ENCODE assay signal across 25 cellular contexts in the genomic region with DNA sequence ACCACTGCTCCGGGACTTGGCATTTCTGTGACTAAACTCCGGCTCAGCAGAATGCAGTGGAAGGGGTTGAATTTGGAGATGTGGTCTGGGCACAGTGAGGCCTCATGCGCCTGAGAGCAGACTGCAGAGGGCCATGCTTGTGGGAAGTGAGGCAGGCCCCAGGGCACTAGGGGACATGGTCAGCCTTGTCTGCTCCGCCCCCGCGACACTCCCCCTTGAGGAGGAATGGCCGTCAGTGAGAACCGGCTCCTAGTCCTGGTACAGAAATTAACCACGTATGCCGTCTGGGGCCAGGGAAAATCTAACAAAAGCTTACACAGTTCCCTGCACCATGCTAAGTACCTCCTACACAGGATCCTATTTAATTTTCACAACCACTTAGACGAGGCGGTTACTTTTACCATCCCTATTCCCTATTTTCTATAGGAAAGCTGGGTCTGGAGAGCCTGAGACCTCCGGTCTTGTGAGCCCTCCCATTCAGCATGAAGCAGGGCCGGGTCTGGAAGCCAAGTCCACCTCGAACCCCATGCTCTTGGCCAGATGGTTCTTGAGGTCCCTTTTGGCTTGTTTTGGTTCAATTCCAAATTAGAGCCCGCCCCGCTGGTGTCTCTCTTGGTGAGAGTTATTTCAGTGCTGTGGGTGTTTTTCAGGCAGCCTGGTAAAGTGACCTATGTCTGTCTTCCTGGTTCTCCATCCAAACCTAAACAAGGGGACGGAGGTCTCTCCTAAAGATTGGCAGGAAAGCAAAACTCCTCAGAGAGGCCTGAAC.
"Had no signal": no experiment of that assay in that cellular context is flagged by ENCODE, and none has a peak within 500 bp of the region (broad histone marks: within the 10 kb centered on the region; RNA-seq: fewer than 3 reads in every experiment).

No MANE protein-coding gene starts in this region.

- H3K4me1 ChIP-seq: Peyer's patch had no signal

- H3K4me3 Mint-ChIP-seq: activated B cell treated with CpG ODN at 0.5 μM for 24 hours; activated CD4-positive, alpha-beta T cell treated with anti-CD3 and anti-CD28 coated beads, Interleukin-2, amount 10 ng/mL, durations not matched to agents 24 days and 14 days; activated naive CD4-positive, alpha-beta T cell treated with anti-CD3 and anti-CD28 coated beads, Interleukin-2, amount 10 ng/mL, durations not matched to agents 7 days and 5 days; activated naive CD8-positive, alpha-beta T cell treated with anti-CD3 and anti-CD28 coated beads for 36 hours; activated T-cell treated with anti-CD3 and anti-CD28 coated beads, Interleukin-2, amount 50 U/mL, for 4 hours; activated T-helper 17 cell treated with anti-CD3 and anti-CD28 coated beads, Interleukin-2, amount 50 U/mL, for 72 hours; T-helper 1 cell treated with Interleukin-12 subunit alpha and Interleukin-12 subunit beta and Interleukin-4 antibody, amounts not matched to agents 30 μg/mL and 1 μg/mL, for 36 hours had no signal

- H3K27ac ChIP-seq: Peyer's patch, RWPE1, SJSA1 had no signal

- H3K36me3 Mint-ChIP-seq: activated naive CD4-positive, alpha-beta T cell treated with anti-CD3 and anti-CD28 coated beads, Interleukin-2, amount 10 ng/mL, durations not matched to agents 7 days and 5 days; activated naive CD8-positive, alpha-beta T cell treated with anti-CD3 and anti-CD28 coated beads for 36 hours had no signal

- H3K4me3 ChIP-seq: Peyer's patch, SJSA1 had no signal

- H3K36me3 ChIP-seq: Peyer's patch, SJSA1 had no signal

- H3K4me1 Mint-ChIP-seq: activated B cell treated with CpG ODN at 0.5 μM for 24 hours; activated naive CD4-positive, alpha-beta T cell treated with anti-CD3 and anti-CD28 coated beads, Interleukin-2, amount 10 ng/mL, durations not matched to agents 7 days and 5 days; activated naive CD8-positive, alpha-beta T cell treated with anti-CD3 and anti-CD28 coated beads for 36 hours; activated T-helper 17 cell treated with anti-CD3 and anti-CD28 coated beads, Interleukin-2, amount 50 U/mL, for 72 hours had no signal

- H3K27me3 ChIP-seq: Peyer's patch, SJSA1 had no signal

- H3K9me3 ChIP-seq: Peyer's patch, SJSA1 had no signal

- DNase-seq: activated B cell treated with CpG ODN at 0.5 μM for 24 hours; activated CD4-positive, alpha-beta T cell treated with anti-CD3 and anti-CD28 coated beads for 1 hour; activated CD4-positive, alpha-beta T cell treated with anti-CD3 and anti-CD28 coated beads, Interleukin-2, amount 10 ng/mL, durations not matched to agents 24 days and 14 days; activated CD4-positive, alpha-beta T cell treated with anti-CD3 and anti-CD28 coated beads, Interleukin-2, amount 50 U/mL, for 48 hours; activated CD8-positive, alpha-beta memory T cell treated with anti-CD3 and anti-CD28 coated beads for 24 hours; activated gamma-delta T cell treated with Interleukin-2 at 50 U/mL for 16 hours; activated naive CD4-positive, alpha-beta T cell treated with anti-CD3 and anti-CD28 coated beads, Interleukin-2, amount 10 ng/mL, durations not matched to agents 7 days and 5 days; activated naive CD8-positive, alpha-beta T cell treated with anti-CD3 and anti-CD28 coated beads for 36 hours; activated T-cell treated with anti-CD3 and anti-CD28 coated beads, Interleukin-2, amount 50 U/mL, for 4 hours; caudate nucleus; KG1; NCI-H1092; NCI-H1417; NCI-H1694; NCI-H2029; NCI-H345; NCI-H510A treated with DMSO at 0.1 percent for 48 hours; NCI-H69; NK-92 treated with Interleukin-12 subunit alpha and Interleukin-12 subunit beta, amount 100 ng/mL, for 24 hours; Peyer's patch; SHP77 had no signal

- ATAC-seq: activated T-cell treated with anti-CD3 and anti-CD28 coated beads, Interleukin-2, amount 50 U/mL, for 4 hours; activated T-helper 17 cell treated with anti-CD3 and anti-CD28 coated beads, Interleukin-2, amount 50 U/mL, for 72 hours had no signal

- H3K27ac Mint-ChIP-seq: activated B cell treated with CpG ODN at 0.5 μM for 24 hours; activated CD4-positive, alpha-beta T cell treated with anti-CD3 and anti-CD28 coated beads, Interleukin-2, amount 10 ng/mL, durations not matched to agents 24 days and 14 days; activated naive CD4-positive, alpha-beta T cell treated with anti-CD3 and anti-CD28 coated beads, Interleukin-2, amount 10 ng/mL, durations not matched to agents 7 days and 5 days; activated naive CD8-positive, alpha-beta T cell treated with anti-CD3 and anti-CD28 coated beads for 36 hours; activated T-helper 17 cell treated with anti-CD3 and anti-CD28 coated beads, Interleukin-2, amount 50 U/mL, for 72 hours; T-helper 1 cell treated with Interleukin-12 subunit alpha and Interleukin-12 subunit beta and Interleukin-4 antibody, amounts not matched to agents 30 μg/mL and 1 μg/mL, for 36 hours had no signal

- H3K9me3 Mint-ChIP-seq: activated CD4-positive, alpha-beta T cell treated with anti-CD3 and anti-CD28 coated beads, Interleukin-2, amount 10 ng/mL, durations not matched to agents 24 days and 14 days; activated naive CD4-positive, alpha-beta T cell treated with anti-CD3 and anti-CD28 coated beads, Interleukin-2, amount 10 ng/mL, durations not matched to agents 7 days and 5 days; activated naive CD8-positive, alpha-beta T cell treated with anti-CD3 and anti-CD28 coated beads for 36 hours; activated T-cell treated with anti-CD3 and anti-CD28 coated beads, Interleukin-2, amount 50 U/mL, for 4 hours; activated T-helper 17 cell treated with anti-CD3 and anti-CD28 coated beads, Interleukin-2, amount 50 U/mL, for 72 hours; T-helper 1 cell treated with Interleukin-12 subunit alpha and Interleukin-12 subunit beta and Interleukin-4 antibody, amounts not matched to agents 30 μg/mL and 1 μg/mL, for 36 hours had no signal
